Comparison of ENCODE assay signal across 29 cellular contexts in the genomic region with DNA sequence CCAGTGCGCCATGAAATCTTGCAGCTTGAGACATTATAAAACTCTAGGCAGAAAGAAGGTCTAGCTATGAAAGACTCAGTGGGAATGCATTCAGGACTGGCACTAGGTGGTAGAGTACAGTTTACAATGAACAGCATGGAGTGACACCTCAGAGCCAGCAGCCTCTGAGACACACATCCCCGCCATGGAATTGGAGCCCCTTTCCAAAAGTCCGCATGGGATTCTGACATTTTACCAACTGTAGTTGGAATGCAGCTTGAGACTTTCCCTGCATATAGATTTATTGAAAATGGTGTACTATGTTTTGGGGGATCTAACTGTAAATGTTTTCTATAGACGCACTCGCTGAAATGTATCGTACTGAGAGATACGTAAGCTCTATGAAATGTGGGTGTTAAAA.
"Had no signal": no experiment of that assay in that cellular context is flagged by ENCODE, and none has a peak within 500 bp of the region (broad histone marks: within the 10 kb centered on the region; RNA-seq: fewer than 3 reads in every experiment).

No MANE protein-coding gene starts in this region.

- DNase-seq: stimulated activated CD4-positive, alpha-beta T cell treated with anti-CD3 and anti-CD28 coated beads, Interleukin-2, amount 100 ng/mL, for 48 hours; stimulated activated CD4-positive, alpha-beta T cell treated with anti-CD3 and anti-CD28 coated beads, Interleukin-4, amount 100 ng/mL, for 1 hour; stimulated activated CD4-positive, alpha-beta T cell treated with anti-CD3 and anti-CD28 coated beads, Interleukin-4, amount 100 ng/mL, for 24 hours; stimulated activated CD4-positive, alpha-beta T cell treated with anti-CD3 and anti-CD28 coated beads, Interleukin-4, amount 100 ng/mL, for 4 hours; stimulated activated CD8-positive, alpha-beta memory T cell treated with anti-CD3 and anti-CD28 coated beads, Interleukin-4, amount 100 ng/mL, for 48 hours; stimulated activated naive B cell treated with anti-CD40 and anti-IgM and Interleukin-4, amounts not matched to agents 10 μg/mL and 1 μg/mL and 100 μg/mL, for 72 hours; stimulated activated naive CD4-positive, alpha-beta T cell; stimulated activated naive CD4-positive, alpha-beta T cell treated with Interleukin-2 at 50 U/mL for 16 hours; stimulated activated naive CD8-positive, alpha-beta T cell treated with anti-CD3 and anti-CD28 coated beads, Interleukin-15, amount 100 ng/mL, for 72 hours; stimulated activated naive CD8-positive, alpha-beta T cell treated with anti-CD3 and anti-CD28 coated beads, Interleukin-15, Interleukin-2, amounts not matched to agents 100 U/mL and 50 U/mL, for 24 hours; stomach; substantia nigra; testis; thyroid gland; tibial artery; transverse colon; trophoblast cell; upper lobe of left lung; upper lobe of right lung; uterus had no signal

- H3K27me3 ChIP-seq: stomach, testis, thyroid gland, tibial artery, tibial nerve, transverse colon, upper lobe of left lung, upper lobe of right lung, uterus, vagina had no signal

- H3K4me3 Mint-ChIP-seq: stimulated activated effector memory CD8-positive, alpha-beta T cell treated with anti-CD3 and anti-CD28 coated beads, Interleukin-12 subunit alpha, Interleukin-12 subunit beta, amount 100 ng/mL, for 72 hours; stimulated activated memory B cell treated with anti-CD40 and anti-IgM and Interleukin-4, amounts not matched to agents 10 μg/mL and 1 μg/mL and 100 μg/mL, for 72 hours; stimulated activated naive B cell treated with anti-CD40 and anti-IgM and Interleukin-4, amounts not matched to agents 10 μg/mL and 1 μg/mL and 100 μg/mL, for 72 hours; stimulated activated naive CD8-positive, alpha-beta T cell treated with anti-CD3 and anti-CD28 coated beads, Interleukin-15, amount 100 ng/mL, for 72 hours; stimulated activated naive CD8-positive, alpha-beta T cell treated with anti-CD3 and anti-CD28 coated beads, Interleukin-15, Interleukin-2, amounts not matched to agents 100 ng/mL and 50 ng/mL, for 24 hours; type B pancreatic cell had no signal

- H3K36me3 ChIP-seq: stomach, suprapubic skin, thoracic aorta, thyroid gland, tibial artery, tibial nerve, transverse colon, upper lobe of left lung, upper lobe of right lung, uterus, vagina had no signal

- H3K4me3 ChIP-seq: stomach, suprapubic skin, testis, thoracic aorta, thyroid gland, tibial artery, tibial nerve, transverse colon, upper lobe of left lung, upper lobe of right lung, uterus, vagina had no signal

- H3K4me1 Mint-ChIP-seq: stimulated activated effector memory CD8-positive, alpha-beta T cell treated with anti-CD3 and anti-CD28 coated beads, Interleukin-12 subunit alpha, Interleukin-12 subunit beta, amount 100 ng/mL, for 72 hours; stimulated activated memory B cell treated with anti-CD40 and anti-IgM and Interleukin-4, amounts not matched to agents 10 μg/mL and 1 μg/mL and 100 μg/mL, for 72 hours; stimulated activated naive B cell treated with anti-CD40 and anti-IgM and Interleukin-4, amounts not matched to agents 10 μg/mL and 1 μg/mL and 100 μg/mL, for 72 hours; stimulated activated naive CD8-positive, alpha-beta T cell treated with anti-CD3 and anti-CD28 coated beads, Interleukin-15, amount 100 ng/mL, for 72 hours had no signal

- H3K27ac Mint-ChIP-seq: stimulated activated effector memory CD8-positive, alpha-beta T cell treated with anti-CD3 and anti-CD28 coated beads, Interleukin-12 subunit alpha, Interleukin-12 subunit beta, amount 100 ng/mL, for 72 hours; stimulated activated memory B cell treated with anti-CD40 and anti-IgM and Interleukin-4, amounts not matched to agents 10 μg/mL and 1 μg/mL and 100 μg/mL, for 72 hours; stimulated activated naive B cell treated with anti-CD40 and anti-IgM and Interleukin-4, amounts not matched to agents 10 μg/mL and 1 μg/mL and 100 μg/mL, for 72 hours; stimulated activated naive CD8-positive, alpha-beta T cell treated with anti-CD3 and anti-CD28 coated beads, Interleukin-15, amount 100 ng/mL, for 72 hours; stimulated activated naive CD8-positive, alpha-beta T cell treated with anti-CD3 and anti-CD28 coated beads, Interleukin-15, Interleukin-2, amounts not matched to agents 100 ng/mL and 50 ng/mL, for 24 hours; type B pancreatic cell had no signal

- ATAC-seq: stimulated activated effector memory CD8-positive, alpha-beta T cell treated with anti-CD3 and anti-CD28 coated beads, Interleukin-12 subunit alpha, Interleukin-12 subunit beta, amount 100 ng/mL, for 72 hours; stimulated activated memory B cell treated with anti-CD40 and anti-IgM and Interleukin-4, amounts not matched to agents 10 μg/mL and 1 μg/mL and 100 μg/mL, for 72 hours; stimulated activated naive B cell treated with anti-CD40 and anti-IgM and Interleukin-4, amounts not matched to agents 10 μg/mL and 1 μg/mL and 100 μg/mL, for 72 hours; stimulated activated naive CD8-positive, alpha-beta T cell treated with anti-CD3 and anti-CD28 coated beads, Interleukin-15, amount 100 ng/mL, for 72 hours; stimulated activated naive CD8-positive, alpha-beta T cell treated with anti-CD3 and anti-CD28 coated beads, Interleukin-15, Interleukin-2, amounts not matched to agents 100 U/mL and 50 U/mL, for 24 hours; upper lobe of right lung had no signal

- H3K9me3 ChIP-seq: stomach, suprapubic skin, testis, thoracic aorta, thyroid gland, tibial artery, tibial nerve, transverse colon, upper lobe of left lung, upper lobe of right lung, uterus, vagina had no signal

- FAIRE-seq: urothelium cell line had no signal

- H3K36me3 Mint-ChIP-seq: stimulated activated effector memory CD8-positive, alpha-beta T cell treated with anti-CD3 and anti-CD28 coated beads, Interleukin-12 subunit alpha, Interleukin-12 subunit beta, amount 100 ng/mL, for 72 hours; stimulated activated memory B cell treated with anti-CD40 and anti-IgM and Interleukin-4, amounts not matched to agents 10 μg/mL and 1 μg/mL and 100 μg/mL, for 72 hours; stimulated activated naive B cell treated with anti-CD40 and anti-IgM and Interleukin-4, amounts not matched to agents 10 μg/mL and 1 μg/mL and 100 μg/mL, for 72 hours; type B pancreatic cell had no signal

- H3K27me3 Mint-ChIP-seq: stimulated activated memory B cell treated with anti-CD40 and anti-IgM and Interleukin-4, amounts not matched to agents 10 μg/mL and 1 μg/mL and 100 μg/mL, for 72 hours had no signal

- H3K27ac ChIP-seq: stomach, suprapubic skin, testis, thoracic aorta, thyroid gland, tibial artery, tibial nerve, transverse colon, upper lobe of left lung, upper lobe of right lung, uterus, vagina had no signal

- H3K4me1 ChIP-seq: stomach, suprapubic skin, testis, thyroid gland, tibial artery, tibial nerve, transverse colon, upper lobe of left lung, upper lobe of right lung, uterus, vagina had no signal

- H3K9me3 Mint-ChIP-seq: stimulated activated effector memory CD8-positive, alpha-beta T cell treated with anti-CD3 and anti-CD28 coated beads, Interleukin-12 subunit alpha, Interleukin-12 subunit beta, amount 100 ng/mL, for 72 hours; stimulated activated memory B cell treated with anti-CD40 and anti-IgM and Interleukin-4, amounts not matched to agents 10 μg/mL and 1 μg/mL and 100 μg/mL, for 72 hours; stimulated activated naive B cell treated with anti-CD40 and anti-IgM and Interleukin-4, amounts not matched to agents 10 μg/mL and 1 μg/mL and 100 μg/mL, for 72 hours; stimulated activated naive CD8-positive, alpha-beta T cell treated with anti-CD3 and anti-CD28 coated beads, Interleukin-15, amount 100 ng/mL, for 72 hours; stimulated activated naive CD8-positive, alpha-beta T cell treated with anti-CD3 and anti-CD28 coated beads, Interleukin-15, Interleukin-2, amounts not matched to agents 100 ng/mL and 50 ng/mL, for 24 hours; type B pancreatic cell had no signal
